Comparison of ENCODE assay signal across 23 cellular contexts in the genomic region with DNA sequence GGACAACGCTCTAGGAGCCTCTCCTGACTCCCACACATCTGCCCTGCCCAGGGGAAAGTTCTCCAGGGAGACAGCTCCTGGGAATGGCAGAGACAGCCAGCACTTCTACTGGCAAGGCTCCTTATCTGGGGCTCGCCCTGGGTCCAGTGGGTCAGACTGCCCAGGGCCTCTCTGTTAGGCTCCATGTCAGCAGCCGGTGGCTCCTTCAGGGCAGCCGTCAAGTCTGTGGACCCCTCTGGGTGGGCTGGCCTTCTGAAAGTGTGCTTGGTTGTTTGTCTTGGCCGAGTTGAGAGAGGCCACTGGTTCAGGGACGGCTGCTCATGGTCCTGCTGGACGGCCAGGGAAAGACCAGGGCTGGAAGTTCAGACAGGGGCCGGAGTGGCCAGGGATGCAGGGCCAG.
"Had no signal": no experiment of that assay in that cellular context is flagged by ENCODE, and none has a peak within 500 bp of the region (broad histone marks: within the 10 kb centered on the region; RNA-seq: fewer than 3 reads in every experiment).

No MANE protein-coding gene starts in this region.

- H3K27me3 ChIP-seq: ascending aorta, body of pancreas had no signal

- H3K4me1 ChIP-seq: ascending aorta, body of pancreas had no signal

- H3K27ac Mint-ChIP-seq: activated CD4-positive, alpha-beta memory T cell treated with anti-CD3 and anti-CD28 coated beads, Interleukin-2, amount 10 ng/mL, durations not matched to agents 7 days and 5 days; activated T-helper 1 cell treated with anti-CD3 and anti-CD28 coated beads, Interleukin-12 subunit alpha, Interleukin-12 subunit beta, Interleukin-2, Interleukin-4 antibody, amounts not matched to agents 30 ng/mL and 10 ng/mL and 1 ng/mL, durations not matched to agents 14 hours and 24 hours and 36 hours had no signal

- H3K4me3 Mint-ChIP-seq: activated CD4-positive, alpha-beta memory T cell treated with anti-CD3 and anti-CD28 coated beads, Interleukin-2, amount 10 ng/mL, durations not matched to agents 7 days and 5 days; activated T-helper 1 cell treated with anti-CD3 and anti-CD28 coated beads, Interleukin-12 subunit alpha, Interleukin-12 subunit beta, Interleukin-2, Interleukin-4 antibody, amounts not matched to agents 30 ng/mL and 10 ng/mL and 1 ng/mL, durations not matched to agents 14 hours and 24 hours and 36 hours had no signal

- DNase-seq: activated CD4-positive, alpha-beta memory T cell treated with anti-CD3 and anti-CD28 coated beads, Interleukin-2, amount 10 ng/mL, durations not matched to agents 7 days and 5 days; activated CD4-positive, alpha-beta T cell treated with anti-CD3 and anti-CD28 coated beads, Interleukin-2, amount 50 U/mL, for 1 hour; activated CD4-positive, CD25-positive, alpha-beta regulatory T cell; activated CD8-positive, alpha-beta memory T cell treated with anti-CD3 and anti-CD28 coated beads, Interleukin-2, amount 50 U/mL, for 4 hours; activated effector memory CD4-positive, alpha-beta T cell treated with Interleukin-2 at 50 U/mL for 16 hours; activated naive CD4-positive, alpha-beta T cell treated with anti-CD3 and anti-CD28 coated beads, Interleukin-2, amount 50 U/mL, for 16 hours; amniotic stem cell; body of pancreas; central memory CD4-positive, alpha-beta T cell; Karpas-422; NCI-H1105 treated with DMSO at 0.1 percent for 48 hours; NCI-H1436 treated with DMSO at 0.1 percent for 48 hours; NCI-H187; NCI-H446 treated with DMSO at 0.1 percent for 48 hours; NCI-H524 treated with DMSO at 0.1 percent for 48 hours; NCI-H748 treated with DMSO at 0.1 percent for 48 hours; SIG-M5; T-cell; T-helper 2 cell; T1000 had no signal

- ATAC-seq: body of pancreas, T-cell had no signal

- H3K27ac ChIP-seq: ascending aorta, body of pancreas, SK-N-MC had no signal

- H3K9me3 ChIP-seq: body of pancreas had no signal

- H3K4me3 ChIP-seq: ascending aorta, body of pancreas, SK-N-MC had no signal

- H3K27me3 Mint-ChIP-seq: T-cell had no signal
